ENCODE assay signal across 1 cellular context in genomic region chr16:57446530-57447141, GRCh38.
TF ChIP-seq lines count a peak whose summit lies in the region.

No MANE protein-coding gene starts in this region.

TF ChIP-seq in HCT116, 20 proteins besides CTCF, POLR2A, EP300 and RAD21 (continued from another document):
- TF ChIP-seq YY1 (IDR thresholded peaks at IDR 0.05; ENCODE audit: extremely low read depth, insufficient replicate concordance, low read depth, low read length) (no peak), SIN3A (IDR thresholded peaks at IDR 0.05; ENCODE audit: low read depth) (no peak), ATF3 (IDR thresholded peaks at IDR 0.05) (no peak), JUND (IDR thresholded peaks at IDR 0.05) (no peak), SP1 (IDR thresholded peaks at IDR 0.05; ENCODE audit: low read depth) (no peak), SRF (IDR thresholded peaks at IDR 0.05; ENCODE audit: low read depth) (no peak), ELF1 (IDR thresholded peaks at IDR 0.05; ENCODE audit: borderline replicate concordance, low read depth) (no peak), ZFX (IDR thresholded peaks at IDR 0.05) (no peak), EGR1 (IDR thresholded peaks at IDR 0.05; ENCODE audit: low read depth) (no peak), CEBPB (IDR thresholded peaks at IDR 0.05; ENCODE audit: low read depth) (no peak), EZH2 (IDR thresholded peaks at IDR 0.05) (no peak), ZNF274 (IDR thresholded peaks at IDR 0.05; ENCODE audit: low read depth, low read length) (no peak)
- TF ChIP-seq, protein P1, sequence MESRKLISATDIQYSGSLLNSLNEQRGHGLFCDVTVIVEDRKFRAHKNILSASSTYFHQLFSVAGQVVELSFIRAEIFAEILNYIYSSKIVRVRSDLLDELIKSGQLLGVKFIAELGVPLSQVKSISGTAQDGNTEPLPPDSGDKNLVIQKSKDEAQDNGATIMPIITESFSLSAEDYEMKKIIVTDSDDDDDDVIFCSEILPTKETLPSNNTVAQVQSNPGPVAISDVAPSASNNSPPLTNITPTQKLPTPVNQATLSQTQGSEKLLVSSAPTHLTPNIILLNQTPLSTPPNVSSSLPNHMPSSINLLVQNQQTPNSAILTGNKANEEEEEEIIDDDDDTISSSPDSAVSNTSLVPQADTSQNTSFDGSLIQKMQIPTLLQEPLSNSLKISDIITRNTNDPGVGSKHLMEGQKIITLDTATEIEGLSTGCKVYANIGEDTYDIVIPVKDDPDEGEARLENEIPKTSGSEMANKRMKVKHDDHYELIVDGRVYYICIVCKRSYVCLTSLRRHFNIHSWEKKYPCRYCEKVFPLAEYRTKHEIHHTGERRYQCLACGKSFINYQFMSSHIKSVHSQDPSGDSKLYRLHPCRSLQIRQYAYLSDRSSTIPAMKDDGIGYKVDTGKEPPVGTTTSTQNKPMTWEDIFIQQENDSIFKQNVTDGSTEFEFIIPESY (IDR thresholded peaks at IDR 0.05; ENCODE audit: extremely low read depth, insufficient replicate concordance, low read length): no peak
- TF ChIP-seq, protein P2, sequence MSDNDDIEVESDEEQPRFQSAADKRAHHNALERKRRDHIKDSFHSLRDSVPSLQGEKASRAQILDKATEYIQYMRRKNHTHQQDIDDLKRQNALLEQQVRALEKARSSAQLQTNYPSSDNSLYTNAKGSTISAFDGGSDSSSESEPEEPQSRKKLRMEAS (IDR thresholded peaks at IDR 0.05): no peak
- TF ChIP-seq, protein P3, sequence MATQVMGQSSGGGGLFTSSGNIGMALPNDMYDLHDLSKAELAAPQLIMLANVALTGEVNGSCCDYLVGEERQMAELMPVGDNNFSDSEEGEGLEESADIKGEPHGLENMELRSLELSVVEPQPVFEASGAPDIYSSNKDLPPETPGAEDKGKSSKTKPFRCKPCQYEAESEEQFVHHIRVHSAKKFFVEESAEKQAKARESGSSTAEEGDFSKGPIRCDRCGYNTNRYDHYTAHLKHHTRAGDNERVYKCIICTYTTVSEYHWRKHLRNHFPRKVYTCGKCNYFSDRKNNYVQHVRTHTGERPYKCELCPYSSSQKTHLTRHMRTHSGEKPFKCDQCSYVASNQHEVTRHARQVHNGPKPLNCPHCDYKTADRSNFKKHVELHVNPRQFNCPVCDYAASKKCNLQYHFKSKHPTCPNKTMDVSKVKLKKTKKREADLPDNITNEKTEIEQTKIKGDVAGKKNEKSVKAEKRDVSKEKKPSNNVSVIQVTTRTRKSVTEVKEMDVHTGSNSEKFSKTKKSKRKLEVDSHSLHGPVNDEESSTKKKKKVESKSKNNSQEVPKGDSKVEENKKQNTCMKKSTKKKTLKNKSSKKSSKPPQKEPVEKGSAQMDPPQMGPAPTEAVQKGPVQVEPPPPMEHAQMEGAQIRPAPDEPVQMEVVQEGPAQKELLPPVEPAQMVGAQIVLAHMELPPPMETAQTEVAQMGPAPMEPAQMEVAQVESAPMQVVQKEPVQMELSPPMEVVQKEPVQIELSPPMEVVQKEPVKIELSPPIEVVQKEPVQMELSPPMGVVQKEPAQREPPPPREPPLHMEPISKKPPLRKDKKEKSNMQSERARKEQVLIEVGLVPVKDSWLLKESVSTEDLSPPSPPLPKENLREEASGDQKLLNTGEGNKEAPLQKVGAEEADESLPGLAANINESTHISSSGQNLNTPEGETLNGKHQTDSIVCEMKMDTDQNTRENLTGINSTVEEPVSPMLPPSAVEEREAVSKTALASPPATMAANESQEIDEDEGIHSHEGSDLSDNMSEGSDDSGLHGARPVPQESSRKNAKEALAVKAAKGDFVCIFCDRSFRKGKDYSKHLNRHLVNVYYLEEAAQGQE (IDR thresholded peaks at IDR 0.05; ENCODE audit: low read depth): no peak
